20 cellular contexts compared by ENCODE assay signal in the genomic region with DNA sequence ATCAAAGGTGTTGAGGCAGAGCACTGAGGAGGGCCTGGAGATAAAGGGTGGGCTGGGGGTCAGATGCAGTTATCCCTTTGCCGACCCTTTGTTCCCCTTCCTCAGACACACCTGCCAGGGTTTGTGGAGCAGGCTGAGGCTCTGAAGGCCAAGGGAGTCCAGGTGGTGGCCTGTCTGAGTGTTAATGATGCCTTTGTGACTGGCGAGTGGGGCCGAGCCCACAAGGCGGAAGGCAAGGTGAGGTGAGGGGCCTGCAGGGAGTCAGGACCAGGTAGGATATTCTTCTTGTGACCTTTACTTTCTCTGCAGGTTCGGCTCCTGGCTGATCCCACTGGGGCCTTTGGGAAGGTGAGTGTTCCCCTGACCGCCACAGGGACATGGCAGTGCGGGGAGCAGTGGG. TPM values are rescaled to one million over a fixed set of nuclear protein-coding genes. Genes with fewer than 3 reads are reported as not detected.
DNase-seq lines count a peak whose midpoint lies in the region; ATAC-seq and TF ChIP-seq lines count a peak whose summit lies in the region.
"Had no signal": no experiment of that assay in that cellular context is flagged by ENCODE, and none has a peak within 500 bp of the region (broad histone marks: within the 10 kb centered on the region; RNA-seq: fewer than 3 reads in every experiment).

No MANE protein-coding gene starts in this region.

- POLR2A ChIA-PET in CD8-positive, alpha-beta T cell (lab: Charles Lee): no interaction called here
- POLR2A ChIA-PET in RWPE1 (lab: Yijun Ruan, JAX; ENCODE audit: low non-redundant PET): no interaction called here

- intact Hi-C loops in CD8-positive, alpha-beta T cell (cut with DNase I, micrococcal nuclease): no loop called here

- peaks cover 29% of the 10 kb centered on the region for H3K4me1 Mint-ChIP-seq in CD8-positive, alpha-beta T cell (ENCODE audit: low read depth)
- peaks cover 15% of the 10 kb centered on the region for H3K4me1 Mint-ChIP-seq in neural progenitor cell

- CTCF ChIA-PET in CD8-positive, alpha-beta T cell (lab: Charles Lee): no interaction called here
- CTCF ChIA-PET in RWPE1 (lab: Yijun Ruan, JAX): interaction anchor here (0.7 to 1.0 kb wide), 2 partner anchors 34 to 47 kb away, joined by 3 to 5 read pairs; no protein-coding TSS in a partner anchor

- no peak for ATAC-seq in CD8-positive, alpha-beta T cell
- ATAC-seq in HG03175 (IDR thresholded peaks at IDR 0.05; ENCODE audit: unreplicated experiment): no peak
- ATAC-seq: esophagus mucosa, T-helper 17 cell had no signal

- no peak overlapping the region for H3K4me3 Mint-ChIP-seq in CD8-positive, alpha-beta T cell
- H3K4me3 Mint-ChIP-seq in neural progenitor cell: peak overlapping the region; percentile 66
- H3K4me3 Mint-ChIP-seq: dendritic cell treated with granulocyte-macrophage colony-stimulating factor and Interleukin-4, amounts not matched to agents 40 ng/mL and 50 ng/mL, for 4 days had no signal

- peaks cover 12% of the 10 kb centered on the region for H4K20me1 ChIP-seq in neural progenitor cell (ENCODE audit: low read depth)

- no peak overlapping the region for H3K27ac ChIP-seq in CD8-positive, alpha-beta T cell (ENCODE audit: low read depth, low read length)
- peak overlapping the region; percentile 100 for H3K27ac ChIP-seq in RWPE1
- H3K27ac ChIP-seq in epithelial cell of prostate: peak overlapping the region; percentile 98
- H3K27ac ChIP-seq in neural progenitor cell: no peak overlapping the region

- no peaks in the 10 kb centered on the region for H3K36me3 ChIP-seq in CD8-positive, alpha-beta T cell (ENCODE audit: insufficient read depth, low read length)
- H3K36me3 ChIP-seq in neural progenitor cell: no peaks in the 10 kb centered on the region

- peak overlapping the region; percentile 45 for H3K27ac Mint-ChIP-seq in CD8-positive, alpha-beta T cell
- no peak overlapping the region for H3K27ac Mint-ChIP-seq in neural progenitor cell
- H3K27ac Mint-ChIP-seq: dendritic cell treated with granulocyte-macrophage colony-stimulating factor and Interleukin-4, amounts not matched to agents 40 ng/mL and 50 ng/mL, for 4 days had no signal

- H3K9me3 Mint-ChIP-seq in CD8-positive, alpha-beta T cell: no peaks in the 10 kb centered on the region
- H3K9me3 Mint-ChIP-seq in neural progenitor cell: no peaks in the 10 kb centered on the region
- H3K9me3 Mint-ChIP-seq: activated T-cell treated with anti-CD3 and anti-CD28 coated beads, Interleukin-2, amount 50 U/mL, for 24 hours; dendritic cell treated with granulocyte-macrophage colony-stimulating factor and Interleukin-4, amounts not matched to agents 40 ng/mL and 50 ng/mL, for 4 days had no signal

- peaks cover 23% of the 10 kb centered on the region for H3F3A ChIP-seq in neural progenitor cell (ENCODE audit: low read depth)

- DNase-seq in CD8-positive, alpha-beta T cell: no peak
- DNase-seq in RWPE1 (ENCODE audit: low spot score): no peak
- no peak for DNase-seq in epithelial cell of prostate (ENCODE audit: low read depth, low spot score)
- DNase-seq in neural progenitor cell (ENCODE audit: low spot score): no peak
- no peak for DNase-seq in NCI-H226
- no peak for DNase-seq in OCI-M2 (lab: John Stamatoyannopoulos, UW; ENCODE audit: unreplicated experiment)
- no peak for DNase-seq in stimulated activated CD4-positive, alpha-beta T cell treated with anti-CD3 and anti-CD28 coated beads, Interleukin-4, amount 100 ng/mL, for 24 hours
- DNase-seq: activated CD4-positive, alpha-beta T cell treated with anti-CD3 and anti-CD28 coated beads for 48 hours; activated T-cell treated with anti-CD3 and anti-CD28 coated beads, Interleukin-2, amount 50 U/mL, for 24 hours; amniotic stem cell; head of caudate nucleus; IMR-90; NCI-H2107; Right ventricle myocardium superior; T-helper 17 cell had no signal

- no peak for TF ChIP-seq CTCF in CD8-positive, alpha-beta T cell (IDR thresholded peaks at IDR 0.05)
- TF ChIP-seq CTCF in RWPE1 (conservative IDR thresholded peaks at IDR 0.05; ENCODE audit: low read depth): no peak
- TF ChIP-seq CTCF in neural progenitor cell (IDR thresholded peaks at IDR 0.05): no peak

- H3K9ac ChIP-seq in neural progenitor cell: no peak overlapping the region

- H3K4me1 ChIP-seq in CD8-positive, alpha-beta T cell (ENCODE audit: insufficient read depth, low read length): peaks cover 8% of the 10 kb centered on the region
- H3K4me1 ChIP-seq in neural progenitor cell: peaks cover 12% of the 10 kb centered on the region

- no peak overlapping the region for H2AFZ ChIP-seq in neural progenitor cell (replicated peaks)

- H3K4me3 ChIP-seq in CD8-positive, alpha-beta T cell (ENCODE audit: low read depth, low read length): no peak overlapping the region
- no peak overlapping the region for H3K4me3 ChIP-seq in neural progenitor cell

- no peaks in the 10 kb centered on the region for H3K9me3 ChIP-seq in CD8-positive, alpha-beta T cell (ENCODE audit: low read length)
- H3K9me3 ChIP-seq in neural progenitor cell (ENCODE audit: low read depth): no peaks in the 10 kb centered on the region

- no peaks in the 10 kb centered on the region for H3K27me3 Mint-ChIP-seq in CD8-positive, alpha-beta T cell (ENCODE audit: low read depth)
- H3K27me3 Mint-ChIP-seq in neural progenitor cell (ENCODE audit: insufficient read depth, low read depth): peaks cover 8% of the 10 kb centered on the region
- H3K27me3 Mint-ChIP-seq: activated T-cell treated with anti-CD3 and anti-CD28 coated beads, Interleukin-2, amount 50 U/mL, for 24 hours; dendritic cell treated with granulocyte-macrophage colony-stimulating factor and Interleukin-4, amounts not matched to agents 40 ng/mL and 50 ng/mL, for 4 days; T-helper 17 cell had no signal

- peaks cover 26% of the 10 kb centered on the region for H3K79me2 ChIP-seq in neural progenitor cell (ENCODE audit: low read depth)

- no peaks in the 10 kb centered on the region for H3K27me3 ChIP-seq in CD8-positive, alpha-beta T cell (ENCODE audit: insufficient read depth, low read length)
- H3K27me3 ChIP-seq in neural progenitor cell: no peaks in the 10 kb centered on the region

- H3K36me3 Mint-ChIP-seq in CD8-positive, alpha-beta T cell: peaks cover 38% of the 10 kb centered on the region
- peaks cover 10% of the 10 kb centered on the region for H3K36me3 Mint-ChIP-seq in neural progenitor cell

- H3K4me2 ChIP-seq in neural progenitor cell: no peak overlapping the region

RNA-seq across cellular contexts. Expression of a gene that starts 2.6 kb away (rescaled TPM):
- total RNA-seq in CD8-positive, alpha-beta T cell: 10 to 100 TPM; 39.9 to 41.0 TPM
- 111 and 182 TPM in 2 replicates for total RNA-seq in neural progenitor cell (ENCODE audit: low replicate concordance)

RNA-seq across cellular contexts. Expression of a gene that starts 3.2 kb away (rescaled TPM):
- total RNA-seq in CD8-positive, alpha-beta T cell: 10 to 100 TPM; 98.1 to 98.2 TPM
- total RNA-seq in neural progenitor cell (ENCODE audit: low replicate concordance): 257 and 284 TPM in 2 replicates

RNA-seq across cellular contexts. Expression of a gene that starts 15.2 kb away (rescaled TPM):
- total RNA-seq in CD8-positive, alpha-beta T cell: 10 to 100 TPM; 13.4 to 14.6 TPM
- 5.5 and 22.0 TPM in 2 replicates for total RNA-seq in neural progenitor cell (ENCODE audit: low replicate concordance)

RNA-seq across cellular contexts. Expression of a gene that starts 19.4 kb away (rescaled TPM):
- total RNA-seq in CD8-positive, alpha-beta T cell: 100 to 1,000 TPM; 111 to 117 TPM
- total RNA-seq in neural progenitor cell (ENCODE audit: low replicate concordance): 0.62 and 9.0 TPM in 2 replicates

RNA-seq across cellular contexts. Expression of a gene that starts 20.4 kb away (rescaled TPM):
- not detected for total RNA-seq in CD8-positive, alpha-beta T cell
- total RNA-seq in neural progenitor cell (ENCODE audit: low replicate concordance): 0.22 TPM in 1 of 2 replicates, not detected in the other
- total RNA-seq: IMR-90, kidney epithelial cell, mononuclear cell, Right ventricle myocardium superior, T-helper 17 cell had no signal

Comparison
In these comparisons a context has a peak if more than half of its experiments do, and no peak if none do; other contexts are left out.
1. H3K27ac ChIP-seq: peak in RWPE1 (single experiment) and epithelial cell of prostate (single experiment); none in CD8-positive, alpha-beta T cell (single experiment) and neural progenitor cell (single experiment).